In the genomic region with DNA sequence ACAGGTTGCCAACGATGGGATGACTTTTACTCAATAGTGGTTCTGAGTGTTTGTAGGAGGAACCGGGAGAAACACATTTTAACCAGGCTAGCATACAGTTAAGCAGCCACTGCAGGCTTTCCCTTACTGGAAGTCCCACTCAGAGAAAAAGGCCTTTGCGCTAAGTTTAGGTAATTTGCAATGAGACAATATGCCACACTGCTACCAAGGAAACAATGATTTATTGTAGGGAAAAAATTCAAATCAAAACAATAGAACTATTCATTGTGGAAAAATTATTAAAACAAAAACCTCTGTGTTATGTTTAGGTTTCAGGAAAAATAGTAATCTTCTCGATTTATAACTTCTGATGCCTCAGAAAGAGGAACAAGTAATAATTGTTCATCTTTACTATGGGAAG, we compare ENCODE assay signal across 21 cellular contexts. TPM values are rescaled to one million over a fixed set of nuclear protein-coding genes. Genes with fewer than 3 reads are reported as not detected.
"Had no signal": no experiment of that assay in that cellular context is flagged by ENCODE, and none has a peak within 500 bp of the region (broad histone marks: within the 10 kb centered on the region; RNA-seq: fewer than 3 reads in every experiment).

No MANE protein-coding gene starts in this region.

- H3K36me3 ChIP-seq: left ventricle myocardium inferior, neutrophil, pancreas, spleen, tibial nerve, uterus, WERI-Rb-1 had no signal

- FAIRE-seq: astrocyte, pancreas had no signal

- DNase-seq: activated CD4-positive, alpha-beta T cell treated with anti-CD3 and anti-CD28 coated beads for 1 hour; activated CD4-positive, alpha-beta T cell treated with anti-CD3 and anti-CD28 coated beads, Interleukin-2, amount 50 U/mL, for 4 hours; activated effector memory CD4-positive, alpha-beta T cell treated with anti-CD3 and anti-CD28 coated beads, Interleukin-2, amount 50 U/mL, for 16 hours; activated naive CD4-positive, alpha-beta T cell treated with anti-CD3 and anti-CD28 coated beads, Interleukin-2, amount 50 U/mL, for 16 hours; activated T-cell treated with anti-CD3 and anti-CD28 coated beads, Interleukin-2, amount 50 U/mL, for 72 hours; endodermal cell; foreskin keratinocyte; left ventricle myocardium inferior; mesenchymal stem cell; naive thymus-derived CD8-positive, alpha-beta T cell; pancreas; spleen; stimulated activated naive B cell treated with anti-CD40 and anti-IgM and Interleukin-4, amounts not matched to agents 10 μg/mL and 1 μg/mL and 100 μg/mL, for 72 hours; uterus; WERI-Rb-1 had no signal

- ATAC-seq: activated T-cell treated with anti-CD3 and anti-CD28 coated beads, Interleukin-2, amount 50 U/mL, for 72 hours; foreskin keratinocyte; naive thymus-derived CD8-positive, alpha-beta T cell; stimulated activated naive B cell treated with anti-CD40 and anti-IgM and Interleukin-4, amounts not matched to agents 10 μg/mL and 1 μg/mL and 100 μg/mL, for 72 hours had no signal

- H3K4me3 ChIP-seq: left ventricle myocardium inferior, pancreas, spleen, tibial nerve, uterus had no signal

- H3K4me1 ChIP-seq: foreskin keratinocyte, left ventricle myocardium inferior, uterus had no signal

- H3K27me3 ChIP-seq: neutrophil, pancreas, spleen, tibial nerve, uterus had no signal

- H3K27ac ChIP-seq: foreskin keratinocyte, left ventricle myocardium inferior, neutrophil, spleen, uterus, WERI-Rb-1 had no signal

- H3K9me3 ChIP-seq: left ventricle myocardium inferior, neutrophil, pancreas, tibial nerve, uterus had no signal

RNA-seq across cellular contexts. Expression of gene CR2, which starts 51.4 kb away (rescaled TPM):
- total RNA-seq: chondrocyte, fibroblast of lung, foreskin keratinocyte, left ventricle myocardium inferior, renal cortical epithelial cell, tibial nerve had no signal
- polyA plus RNA-seq: fibroblast of lung, foreskin keratinocyte had no signal
